In genomic region chr1:84698718-84699117, GRCh38 we compare ENCODE assay signal across 11 cellular contexts. TPM values are rescaled to one million over a fixed set of nuclear protein-coding genes. Genes with fewer than 3 reads are reported as not detected.
DNase-seq lines count a peak whose midpoint lies in the region; ATAC-seq and TF ChIP-seq lines count a peak whose summit lies in the region.
"Had no signal": no experiment of that assay in that cellular context is flagged by ENCODE, and none has a peak within 500 bp of the region (broad histone marks: within the 10 kb centered on the region; RNA-seq: fewer than 3 reads in every experiment).

No MANE protein-coding gene starts in this region.

- in situ Hi-C loops in ACHN (cut with HindIII; ENCODE audit: low pct_ligation_motif_present, low pct_unique_long_range_greater_than_20kb, low sequenced_read_pairs), result no loop called here

- H3K27ac Mint-ChIP-seq in activated CD8-positive, alpha-beta T cell treated with anti-CD3 and anti-CD28 coated beads, Interleukin-2, amount 10 ng/mL, durations not matched to agents 7 days and 5 days, result no peak overlapping the region

- H3K27ac ChIP-seq in colonic mucosa, result peak overlapping the region; percentile 49
- H3K27ac ChIP-seq: C4-2B had no signal

- no peaks in the 10 kb centered on the region for H3K4me1 ChIP-seq in colonic mucosa
- H3K4me1 ChIP-seq in mucosa of descending colon (ENCODE audit: low read depth), result no peaks in the 10 kb centered on the region
- H3K4me1 ChIP-seq: upper lobe of left lung had no signal

- H3K27me3 Mint-ChIP-seq in activated CD8-positive, alpha-beta T cell treated with anti-CD3 and anti-CD28 coated beads, Interleukin-2, amount 10 ng/mL, durations not matched to agents 7 days and 5 days (ENCODE audit: low read depth), result peaks cover 9% of the 10 kb centered on the region

- no peaks in the 10 kb centered on the region for H3K27me3 ChIP-seq in colonic mucosa
- H3K27me3 ChIP-seq: upper lobe of left lung had no signal

- H3K4me3 ChIP-seq in colonic mucosa (no peak overlapping the region), mucosa of descending colon (no peak overlapping the region)
- H3K4me3 ChIP-seq: upper lobe of left lung had no signal

- intact Hi-C loops in colonic mucosa (cut with DNase I) (no loop called here), mucosa of descending colon (cut with DNase I, micrococcal nuclease) (no loop called here)

- POLR2A ChIA-PET in activated CD8-positive, alpha-beta T cell treated with anti-CD3 and anti-CD28 coated beads, Interleukin-2, amount 10 ng/mL, durations not matched to agents 7 days and 5 days (lab: Charles Lee), result no interaction called here

- H3K9me3 Mint-ChIP-seq in activated CD8-positive, alpha-beta T cell treated with anti-CD3 and anti-CD28 coated beads, Interleukin-2, amount 10 ng/mL, durations not matched to agents 7 days and 5 days (ENCODE audit: insufficient read depth), result no peaks in the 10 kb centered on the region
- H3K9me3 Mint-ChIP-seq: neural crest cell had no signal

- peaks cover 11% of the 10 kb centered on the region for H3K4me1 Mint-ChIP-seq in activated CD8-positive, alpha-beta T cell treated with anti-CD3 and anti-CD28 coated beads, Interleukin-2, amount 10 ng/mL, durations not matched to agents 7 days and 5 days (ENCODE audit: low read depth)
- H3K4me1 Mint-ChIP-seq: neural crest cell had no signal

- TF ChIP-seq CTCF in colonic mucosa (IDR thresholded peaks at IDR 0.05), result no peak
- no peak for TF ChIP-seq CTCF in mucosa of descending colon (IDR thresholded peaks at IDR 0.05)

- H3K4me3 Mint-ChIP-seq in activated CD8-positive, alpha-beta T cell treated with anti-CD3 and anti-CD28 coated beads, Interleukin-2, amount 10 ng/mL, durations not matched to agents 7 days and 5 days, result no peak overlapping the region
- H3K4me3 Mint-ChIP-seq: neural crest cell had no signal

- H3K36me3 ChIP-seq in colonic mucosa (no peaks in the 10 kb centered on the region), mucosa of descending colon (ENCODE audit: low read depth) (no peaks in the 10 kb centered on the region)
- H3K36me3 ChIP-seq: upper lobe of left lung had no signal

- H3K9ac ChIP-seq in colonic mucosa (ENCODE audit: low read depth in 2 of 2, low read length in 2 of 2), result peak overlapping the region in 1 of 2 donors; percentile 15

- DNase-seq in ACHN (peak; percentile 78), LoVo (ENCODE audit: low spot score) (peak; percentile 83), colonic mucosa (no peak), mucosa of descending colon (no peak)
- DNase-seq in activated CD4-positive, alpha-beta T cell treated with anti-CD3 and anti-CD28 coated beads, Interleukin-2, amount 50 U/mL, for 48 hours, result no peak
- no peak for DNase-seq in stimulated activated CD4-positive, alpha-beta T cell treated with anti-CD3 and anti-CD28 coated beads, Interleukin-2, amount 100 ng/mL, for 48 hours
- no peak for DNase-seq in activated CD8-positive, alpha-beta T cell treated with anti-CD3 and anti-CD28 coated beads, Interleukin-2, amount 10 ng/mL, durations not matched to agents 7 days and 5 days
- DNase-seq: upper lobe of left lung had no signal

- H3K9me3 ChIP-seq in colonic mucosa (no peaks in the 10 kb centered on the region), mucosa of descending colon (no peaks in the 10 kb centered on the region)
- H3K9me3 ChIP-seq: upper lobe of left lung had no signal

- peaks cover 4% of the 10 kb centered on the region for H3K36me3 Mint-ChIP-seq in activated CD8-positive, alpha-beta T cell treated with anti-CD3 and anti-CD28 coated beads, Interleukin-2, amount 10 ng/mL, durations not matched to agents 7 days and 5 days (ENCODE audit: low read depth)

- CTCF ChIA-PET in activated CD8-positive, alpha-beta T cell treated with anti-CD3 and anti-CD28 coated beads, Interleukin-2, amount 10 ng/mL, durations not matched to agents 7 days and 5 days (lab: Charles Lee), result no interaction called here

- peak; percentile 42 for ATAC-seq in mucosa of descending colon
- no peak for ATAC-seq in activated CD8-positive, alpha-beta T cell treated with anti-CD3 and anti-CD28 coated beads, Interleukin-2, amount 10 ng/mL, durations not matched to agents 7 days and 5 days
- ATAC-seq in HG03439 (IDR thresholded peaks at IDR 0.05; ENCODE audit: unreplicated experiment), result no peak

RNA-seq across cellular contexts. Expression of gene SSX2IP, which starts 8.5 kb away (rescaled TPM):
- total RNA-seq in colonic mucosa (10 to 100 TPM; 13.9 to 16.9 TPM), mucosa of descending colon (10 to 100 TPM in 2 of 3 donors, 1 to 10 TPM in 1; 6.2 to 36.7 (median 14.4) TPM)
- 10 to 100 TPM; 15.5 to 16.0 TPM for total RNA-seq in activated CD8-positive, alpha-beta T cell treated with anti-CD3 and anti-CD28 coated beads, Interleukin-2, amount 10 ng/mL, durations not matched to agents 7 days and 5 days

Comparison
In these comparisons a context has a peak if more than half of its experiments do, and no peak if none do; other contexts are left out.
1. DNase-seq: peak in ACHN (single experiment) and LoVo (single experiment); none in colonic mucosa (single experiment), mucosa of descending colon (0 of 3), activated CD4-positive, alpha-beta T cell treated with anti-CD3 and anti-CD28 coated beads, Interleukin-2, amount 50 U/mL, for 48 hours (0 of 2), stimulated activated CD4-positive, alpha-beta T cell treated with anti-CD3 and anti-CD28 coated beads, Interleukin-2, amount 100 ng/mL, for 48 hours (0 of 2) and activated CD8-positive, alpha-beta T cell treated with anti-CD3 and anti-CD28 coated beads, Interleukin-2, amount 10 ng/mL, durations not matched to agents 7 days and 5 days (single experiment).